9 cellular contexts compared by ENCODE assay signal in genomic region chr5:109865636-109866035, GRCh38.
DNase-seq lines count a peak whose midpoint lies in the region; ATAC-seq and TF ChIP-seq lines count a peak whose summit lies in the region.
"Had no signal": no experiment of that assay in that cellular context is flagged by ENCODE, and none has a peak within 500 bp of the region (broad histone marks: within the 10 kb centered on the region; RNA-seq: fewer than 3 reads in every experiment).

No MANE protein-coding gene starts in this region.

- H3K4me1 ChIP-seq in PC-3 (ENCODE audit: insufficient read depth, low read length) (peaks cover 75% of the 10 kb centered on the region), uterus (no peaks in the 10 kb centered on the region)

- no peaks in the 10 kb centered on the region for H4K20me1 ChIP-seq in PC-3 (ENCODE audit: low read length)

- H3K27me3 ChIP-seq in PC-3 (ENCODE audit: low read length): no peaks in the 10 kb centered on the region
- H3K27me3 ChIP-seq in uterus: no peaks in the 10 kb centered on the region

- POLR2A ChIA-PET in PC-3 (lab: Charles Lee; ENCODE audit: unreplicated experiment): interaction anchor here (0.7 kb wide), 1 partner anchor 40 kb away, joined by 3 read pairs; no protein-coding TSS in a partner anchor

- H3K36me3 ChIP-seq in PC-3 (ENCODE audit: low read depth, low read length): 0 out of 2 replicates have a peak, but pooled peaks cover 3% of the 10 kb centered on the region
- no peaks in the 10 kb centered on the region for H3K36me3 ChIP-seq in uterus

- CTCF ChIA-PET in PC-3 (lab: Charles Lee): interaction anchor here (0.6 to 1.4 kb wide), 2 partner anchors 40 to 135 kb away, joined by 3 to 4 read pairs; no protein-coding TSS in a partner anchor

- BruUV-seq in PC-3 (replicated peaks; lab: Mats Ljungman, UMichigan): no TSS peak

- peak; percentile 80 for ATAC-seq in PC-3
- ATAC-seq in HG03135 (IDR thresholded peaks at IDR 0.05; ENCODE audit: unreplicated experiment): no peak

- H3K4me3 ChIP-seq in PC-3 (ENCODE audit: low read length): peak overlapping the region; percentile 14; the same call in 1 of the 2 replicates
- no peak overlapping the region for H3K4me3 ChIP-seq in fibroblast of the aortic adventitia (ENCODE audit: low read depth, low read length)
- H3K4me3 ChIP-seq in uterus: no peak overlapping the region
- H3K4me3 ChIP-seq: skin epidermis had no signal

- H3K4me2 ChIP-seq in PC-3 (ENCODE audit: low read length): peak overlapping the region; percentile 70

- peak overlapping the region; percentile 63 for H3K9ac ChIP-seq in PC-3 (ENCODE audit: low read length)

- no peak for TF ChIP-seq CTCF in PC-3 (conservative IDR thresholded peaks at IDR 0.05; ENCODE audit: low read depth, low read length)
- no peak for TF ChIP-seq CTCF in fibroblast of the aortic adventitia (IDR thresholded peaks at IDR 0.05; ENCODE audit: insufficient read depth, low read length)
- no peak for TF ChIP-seq CTCF in uterus (IDR thresholded peaks at IDR 0.05)

- H3K79me2 ChIP-seq in PC-3 (ENCODE audit: low read length): no peaks in the 10 kb centered on the region

- intact Hi-C loops in PC-3 (cut with micrococcal nuclease) (loop anchor here (1.0 to 5.0 kb wide), 6 partner anchors 12 to 187 kb away; no protein-coding TSS in a partner anchor), uterus (cut with DNase I; ENCODE audit: low total_unique reads) (no loop called here)

- H3K9me3 ChIP-seq in PC-3 (ENCODE audit: low read length): no peaks in the 10 kb centered on the region
- H3K9me3 ChIP-seq in uterus: no peaks in the 10 kb centered on the region

- H3K27ac ChIP-seq in PC-3 (ENCODE audit: low read length) (peak overlapping the region; percentile 96), uterus (peak overlapping the region; percentile 48 to 58)

- peak; percentile 7 for DNase-seq in stimulated activated CD4-positive, alpha-beta T cell treated with anti-CD3 and anti-CD28 coated beads, Interleukin-15, amount 100 ng/mL, for 24 hours
- DNase-seq in stimulated activated CD4-positive, alpha-beta T cell treated with anti-CD3 and anti-CD28 coated beads, Interleukin-2, amount 100 ng/mL, for 48 hours: no peak
- DNase-seq in PC-3 (peak; percentile 96), fibroblast of the aortic adventitia (ENCODE audit: low read depth) (peak; percentile 93), uterus (peak in 1 of 2 donors; percentile 59), NCI-H146 treated with DMSO at 0.1 percent for 48 hours (lab: John Stamatoyannopoulos, UW; ENCODE audit: unreplicated experiment) (no peak), DMS114 treated with DMSO at 0.1 percent for 48 hours (lab: John Stamatoyannopoulos, UW; ENCODE audit: unreplicated experiment) (no peak)

- peaks cover 16% of the 10 kb centered on the region for H3F3A ChIP-seq in PC-3 (ENCODE audit: low read length, unreplicated experiment)

- H3K9me2 ChIP-seq in PC-3 (replicated peaks; ENCODE audit: low read length): no peaks in the 10 kb centered on the region

- peak overlapping the region; percentile 8; the same call in 1 of the 2 replicates for H2AFZ ChIP-seq in PC-3 (ENCODE audit: low read length)

- TF ChIP-seq POLR2A in uterus (IDR thresholded peaks at IDR 0.05): no peak

Comparison
In these comparisons a context has a peak if more than half of its experiments do, and no peak if none do; other contexts are left out.
1. DNase-seq: peak in stimulated activated CD4-positive, alpha-beta T cell treated with anti-CD3 and anti-CD28 coated beads, Interleukin-15, amount 100 ng/mL, for 24 hours (single experiment), PC-3 (single experiment) and fibroblast of the aortic adventitia (single experiment); none in stimulated activated CD4-positive, alpha-beta T cell treated with anti-CD3 and anti-CD28 coated beads, Interleukin-2, amount 100 ng/mL, for 48 hours (0 of 2), NCI-H146 treated with DMSO at 0.1 percent for 48 hours (single experiment) and DMS114 treated with DMSO at 0.1 percent for 48 hours (single experiment).